1 cellular context compared by ENCODE assay signal in genomic region chr11:65428578-65429068, GRCh38.
TF ChIP-seq lines count a peak whose summit lies in the region.

No MANE protein-coding gene starts in this region.

TF ChIP-seq in GM23338, 12 proteins besides CTCF, POLR2A, EP300 and RAD21 (continued from another document):
- TF ChIP-seq ZNF462 (CRISPR knock-in tag; IDR thresholded peaks at IDR 0.05) (no peak), ZNF114 (CRISPR knock-in tag; IDR thresholded peaks at IDR 0.05) (no peak), ZNF331 (CRISPR knock-in tag; IDR thresholded peaks at IDR 0.05; ENCODE audit: low read depth) (no peak), ETS1 (IDR thresholded peaks at IDR 0.05) (no peak), JUNB (IDR thresholded peaks at IDR 0.05; ENCODE audit: unreplicated experiment) (no peak)
